ENCODE assay signal across 39 cellular contexts in genomic region chr1:236966636-236967035, GRCh38. TPM values are rescaled to one million over a fixed set of nuclear protein-coding genes. Genes with fewer than 3 reads are reported as not detected.
"Had no signal": no experiment of that assay in that cellular context is flagged by ENCODE, and none has a peak within 500 bp of the region (broad histone marks: within the 10 kb centered on the region; RNA-seq: fewer than 3 reads in every experiment).

No MANE protein-coding gene starts in this region.

- H3K27ac ChIP-seq: KMS-11 had no signal

- H3K9me3 ChIP-seq: MG63 had no signal

- H3K9ac ChIP-seq: KMS-11 had no signal

- DNase-seq: Karpas-422, Kasumi-1, MG63, MM.1S, MV-4-11, NCI-H1048, NCI-H1092, NCI-H1092 treated with DMSO at 0.1 percent for 48 hours, NCI-H1105, NCI-H1105 treated with DMSO at 0.1 percent for 48 hours, NCI-H1417, NCI-H1417 treated with DMSO at 0.1 percent for 48 hours, NCI-H1436, NCI-H1436 treated with DMSO at 0.1 percent for 48 hours, NCI-H146, NCI-H1694, NCI-H1694 treated with DMSO at 0.1 percent for 48 hours, NCI-H187, NCI-H187 treated with DMSO at 0.1 percent for 48 hours, NCI-H1930, NCI-H2029, NCI-H2029 treated with DMSO at 0.1 percent for 48 hours, NCI-H2081, NCI-H2081 treated with DMSO at 0.1 percent for 48 hours, NCI-H2107, NCI-H2171, NCI-H2171 treated with DMSO at 0.1 percent for 48 hours, NCI-H2227 treated with DMSO at 0.1 percent for 48 hours, NCI-H226, NCI-H345, NCI-H446, NCI-H446 treated with DMSO at 0.1 percent for 48 hours, NCI-H510A, NCI-H510A treated with DMSO at 0.1 percent for 48 hours had no signal

- H3K4me3 ChIP-seq: MG63 had no signal

- H3K4me2 ChIP-seq: KMS-11 had no signal

- H3K36me3 ChIP-seq: MG63 had no signal

RNA-seq across cellular contexts. Expression of gene MT1HL1, which starts 37.6 kb away (rescaled TPM):
- total RNA-seq: LHCN-M2, M059J, MCF 10A, NCI-H460 had no signal
